ENCODE assay signal across 8 cellular contexts in the genomic region with DNA sequence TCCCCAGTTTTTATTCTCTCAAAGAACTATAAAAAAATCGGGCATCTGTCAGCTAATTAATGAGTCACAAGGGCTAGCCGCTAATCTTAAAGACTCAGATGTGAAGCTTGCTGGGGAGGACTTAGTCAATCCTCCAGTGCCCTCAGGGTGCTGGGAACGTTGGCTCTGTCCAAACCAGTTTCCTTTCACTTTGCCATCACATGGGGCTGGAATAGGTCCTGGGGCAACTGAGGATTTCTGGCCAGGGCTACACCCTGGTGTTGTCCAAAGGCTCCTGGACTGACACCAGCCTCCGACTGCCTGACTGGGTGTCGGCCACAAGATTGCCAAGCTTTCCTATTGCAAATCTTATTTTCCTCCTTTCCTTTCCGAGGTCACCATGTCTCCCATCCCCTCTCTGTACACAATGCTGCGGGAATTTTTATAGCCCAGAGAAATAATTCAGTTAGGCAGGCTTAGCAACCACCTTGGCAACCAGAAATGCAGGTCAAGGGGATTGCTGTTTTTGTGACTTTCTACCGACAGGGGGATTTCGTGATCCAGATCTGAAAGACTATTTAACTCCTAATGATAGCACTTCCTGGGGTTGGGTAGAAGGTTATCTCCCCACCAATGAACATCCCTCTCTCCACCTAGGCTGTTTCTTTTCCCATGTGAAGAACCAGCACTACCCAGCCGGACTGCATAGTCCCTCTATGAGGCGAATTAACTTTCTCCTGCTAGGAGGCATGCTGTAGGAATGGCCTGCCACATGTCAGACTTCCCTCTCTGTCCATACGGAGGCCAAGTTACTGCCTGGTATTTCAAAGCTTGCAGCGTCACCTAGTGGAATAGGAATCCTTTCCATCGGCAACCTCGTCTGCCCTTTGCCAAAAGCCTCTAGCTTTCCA. TPM values are rescaled to one million over a fixed set of nuclear protein-coding genes. Genes with fewer than 3 reads are reported as not detected.
DNase-seq lines count a peak whose midpoint lies in the region; ATAC-seq and TF ChIP-seq lines count a peak whose summit lies in the region.

No MANE protein-coding gene starts in this region.

- H3K9me3 ChIP-seq in right atrium auricular region (no peaks in the 10 kb centered on the region), subcutaneous abdominal adipose tissue (ENCODE audit: control insufficient read depth in 5 of 5, low read length in 5 of 5) (peaks cover 0 to 15% (median 8%) of the 10 kb centered on the region in 5 donors)

- DNase-seq in HFF-Myc (ENCODE audit: extremely low read depth, low read depth) (peak; percentile 85), UCSD-AML1 (lab: John Stamatoyannopoulos, UW; ENCODE audit: unreplicated experiment) (peak; percentile 60), right atrium auricular region (ENCODE audit: low spot score) (peak; percentile 76), pons (ENCODE audit: low spot score) (no peak), NCI-H146 treated with DMSO at 0.1 percent for 48 hours (lab: John Stamatoyannopoulos, UW; ENCODE audit: unreplicated experiment) (no peak), NCI-H1417 (lab: John Stamatoyannopoulos, UW) (no peak)

- peak overlapping the region; percentile 42 for H3K4me3 ChIP-seq in HFF-Myc (replicated peaks; ENCODE audit: low read depth, low read length)
- H3K4me3 ChIP-seq in right atrium auricular region, result peak overlapping the region; percentile 12 to 30
- H3K4me3 ChIP-seq in subcutaneous abdominal adipose tissue (ENCODE audit: low read depth in 1 of 5, low read length in 5 of 5), result peak overlapping the region; percentile 20 to 64 (median 51)

- H3K27me3 ChIP-seq in right atrium auricular region (no peaks in the 10 kb centered on the region), subcutaneous abdominal adipose tissue (ENCODE audit: control insufficient read depth in 5 of 5, insufficient read depth in 4 of 5, low read length in 5 of 5) (no peaks in the 10 kb centered on the region)

- ATAC-seq in GM21825 (IDR thresholded peaks at IDR 0.05; ENCODE audit: unreplicated experiment), result no peak

- peak; percentile 48 for TF ChIP-seq CTCF in HFF-Myc (IDR thresholded peaks at IDR 0.05; ENCODE audit: low read depth, low read length, missing control alignments)
- TF ChIP-seq CTCF in right atrium auricular region (IDR thresholded peaks at IDR 0.05), result peak; percentile 38 to 76

- H3K27ac ChIP-seq in right atrium auricular region (peak overlapping the region; percentile 50 to 83), subcutaneous abdominal adipose tissue (ENCODE audit: low read depth, low read length) (peak overlapping the region; percentile 50)

- H3K4me1 ChIP-seq in right atrium auricular region (peaks cover 0 to 20% of the 10 kb centered on the region in 2 donors), subcutaneous abdominal adipose tissue (ENCODE audit: control insufficient read depth in 5 of 5, insufficient read depth in 5 of 5, low read length in 5 of 5) (peaks cover 0 to 7% (median 3%) of the 10 kb centered on the region in 5 donors)

- H3K36me3 ChIP-seq in right atrium auricular region (no peaks in the 10 kb centered on the region), subcutaneous abdominal adipose tissue (ENCODE audit: control insufficient read depth in 5 of 5, insufficient read depth in 5 of 5, low read length in 5 of 5) (no peaks in the 10 kb centered on the region)

- H3K9ac ChIP-seq in subcutaneous abdominal adipose tissue (ENCODE audit: low read length in 5 of 5), result peak overlapping the region in 1 of 5 donors; percentile 4

RNA-seq across cellular contexts. Expression of a gene that starts 29.9 kb away (rescaled TPM):
- 1 to 10 TPM; 7.5 to 9.2 TPM for total RNA-seq in right atrium auricular region

Comparison
In these comparisons a context has a peak if more than half of its experiments do, and no peak if none do; other contexts are left out.
1. DNase-seq: peak in HFF-Myc (single experiment), UCSD-AML1 (single experiment) and right atrium auricular region (single experiment); none in pons (single experiment), NCI-H146 treated with DMSO at 0.1 percent for 48 hours (single experiment) and NCI-H1417 (0 of 3).
2. Peak in every context shown above with its lines, with median percentiles within 50 percentile points of each other: H3K4me3 ChIP-seq.